30 cellular contexts compared by ENCODE assay signal in genomic region chr1:230003409-230003808, GRCh38.
"Had no signal": no experiment of that assay in that cellular context is flagged by ENCODE, and none has a peak within 500 bp of the region (broad histone marks: within the 10 kb centered on the region; RNA-seq: fewer than 3 reads in every experiment).

No MANE protein-coding gene starts in this region.

- H3K9me3 Mint-ChIP-seq: activated CD4-positive, alpha-beta memory T cell treated with anti-CD3 and anti-CD28 coated beads, Interleukin-2, amount 10 ng/mL, durations not matched to agents 7 days and 5 days; activated CD4-positive, alpha-beta T cell treated with anti-CD3 and anti-CD28 coated beads, Interleukin-2, amount 10 ng/mL, durations not matched to agents 7 days and 5 days; activated naive CD4-positive, alpha-beta T cell treated with anti-CD3 and anti-CD28 coated beads, Interleukin-2, amount 10 ng/mL, durations not matched to agents 7 days and 5 days; activated naive CD4-positive, alpha-beta T cell treated with anti-CD3 and anti-CD28 coated beads, Interleukin-2, amount 50 U/mL, for 72 hours; activated naive CD8-positive, alpha-beta T cell treated with anti-CD3 and anti-CD28 coated beads, Interleukin-2, amount 10 ng/mL, durations not matched to agents 7 days and 5 days; activated T-cell treated with anti-CD3 and anti-CD28 coated beads, Interleukin-2, amount 50 U/mL, for 24 hours; activated T-cell treated with anti-CD3 and anti-CD28 coated beads, Interleukin-2, amount 50 U/mL, for 72 hours; central memory CD8-positive, alpha-beta T cell had no signal

- H3K27me3 ChIP-seq: ascending aorta, breast epithelium, cardiac muscle cell, gastroesophageal sphincter had no signal

- H3K4me3 ChIP-seq: ascending aorta, cardiac muscle cell, coronary artery, esophagus squamous epithelium, gastroesophageal sphincter had no signal

- ATAC-seq: activated CD4-positive, alpha-beta T cell treated with anti-CD3 and anti-CD28 coated beads for 36 hours; activated naive CD4-positive, alpha-beta T cell treated with anti-CD3 and anti-CD28 coated beads, Interleukin-2, amount 50 U/mL, for 72 hours; activated T-cell treated with anti-CD3 and anti-CD28 coated beads, Interleukin-2, amount 50 U/mL, for 72 hours; gastroesophageal sphincter had no signal

- H3K4me3 Mint-ChIP-seq: activated CD4-positive, alpha-beta memory T cell treated with anti-CD3 and anti-CD28 coated beads, Interleukin-2, amount 10 ng/mL, durations not matched to agents 7 days and 5 days; activated CD4-positive, alpha-beta T cell treated with anti-CD3 and anti-CD28 coated beads for 36 hours; activated CD4-positive, alpha-beta T cell treated with anti-CD3 and anti-CD28 coated beads, Interleukin-2, amount 10 ng/mL, durations not matched to agents 7 days and 5 days; activated naive CD4-positive, alpha-beta T cell treated with anti-CD3 and anti-CD28 coated beads, Interleukin-2, amount 10 ng/mL, durations not matched to agents 7 days and 5 days; activated naive CD8-positive, alpha-beta T cell treated with anti-CD3 and anti-CD28 coated beads, Interleukin-2, amount 10 ng/mL, durations not matched to agents 7 days and 5 days; activated T-cell treated with anti-CD3 and anti-CD28 coated beads, Interleukin-2, amount 50 U/mL, for 24 hours; activated T-cell treated with anti-CD3 and anti-CD28 coated beads, Interleukin-2, amount 50 U/mL, for 72 hours; brain; central memory CD8-positive, alpha-beta T cell had no signal

- H3K27ac Mint-ChIP-seq: activated CD4-positive, alpha-beta memory T cell treated with anti-CD3 and anti-CD28 coated beads, Interleukin-2, amount 10 ng/mL, durations not matched to agents 7 days and 5 days; activated CD4-positive, alpha-beta T cell treated with anti-CD3 and anti-CD28 coated beads for 36 hours; activated CD4-positive, alpha-beta T cell treated with anti-CD3 and anti-CD28 coated beads, Interleukin-2, amount 10 ng/mL, durations not matched to agents 7 days and 5 days; activated naive CD4-positive, alpha-beta T cell treated with anti-CD3 and anti-CD28 coated beads, Interleukin-2, amount 10 ng/mL, durations not matched to agents 7 days and 5 days; activated naive CD4-positive, alpha-beta T cell treated with anti-CD3 and anti-CD28 coated beads, Interleukin-2, amount 50 U/mL, for 72 hours; activated naive CD8-positive, alpha-beta T cell treated with anti-CD3 and anti-CD28 coated beads, Interleukin-2, amount 10 ng/mL, durations not matched to agents 7 days and 5 days; activated T-cell treated with anti-CD3 and anti-CD28 coated beads, Interleukin-2, amount 50 U/mL, for 24 hours; activated T-cell treated with anti-CD3 and anti-CD28 coated beads, Interleukin-2, amount 50 U/mL, for 72 hours had no signal

- FAIRE-seq: endometrium, endothelial cell of umbilical vein had no signal

- DNase-seq: activated CD4-positive, alpha-beta memory T cell treated with anti-CD3 and anti-CD28 coated beads, Interleukin-2, amount 10 ng/mL, durations not matched to agents 7 days and 5 days; activated CD4-positive, alpha-beta T cell treated with anti-CD3 and anti-CD28 coated beads for 36 hours; activated CD4-positive, alpha-beta T cell treated with anti-CD3 and anti-CD28 coated beads, Interleukin-2, amount 10 ng/mL, durations not matched to agents 7 days and 5 days; activated CD4-positive, alpha-beta T cell treated with anti-CD3 and anti-CD28 coated beads, Interleukin-2, amount 50 U/mL, for 4 hours; activated CD4-positive, CD25-positive, alpha-beta regulatory T cell; activated CD4-positive, CD25-positive, alpha-beta regulatory T cell treated with anti-CD3 and anti-CD28 coated beads, Interleukin-2, amount 50 U/mL, for 72 hours; activated CD8-positive, alpha-beta memory T cell treated with anti-CD3 and anti-CD28 coated beads, Interleukin-2, amount 50 U/mL, for 48 hours; activated gamma-delta T cell; activated naive CD4-positive, alpha-beta T cell; activated naive CD4-positive, alpha-beta T cell treated with anti-CD3 and anti-CD28 coated beads, Interleukin-2, amount 10 ng/mL, durations not matched to agents 7 days and 5 days; activated naive CD8-positive, alpha-beta T cell treated with anti-CD3 and anti-CD28 coated beads, Interleukin-2, amount 10 ng/mL, durations not matched to agents 7 days and 5 days; activated T-cell treated with anti-CD3 and anti-CD28 coated beads for 4 hours; activated T-cell treated with anti-CD3 and anti-CD28 coated beads, Interleukin-2, amount 50 U/mL, for 24 hours; activated T-cell treated with anti-CD3 and anti-CD28 coated beads, Interleukin-2, amount 50 U/mL, for 72 hours; dermis blood vessel endothelial cell; effector CD8-positive, alpha-beta T cell; esophagus squamous epithelium; foreskin melanocyte; T-helper 2 cell had no signal

- H3K4me1 Mint-ChIP-seq: activated CD4-positive, alpha-beta memory T cell treated with anti-CD3 and anti-CD28 coated beads, Interleukin-2, amount 10 ng/mL, durations not matched to agents 7 days and 5 days; activated CD4-positive, alpha-beta T cell treated with anti-CD3 and anti-CD28 coated beads for 36 hours; activated CD4-positive, alpha-beta T cell treated with anti-CD3 and anti-CD28 coated beads, Interleukin-2, amount 10 ng/mL, durations not matched to agents 7 days and 5 days; activated naive CD4-positive, alpha-beta T cell treated with anti-CD3 and anti-CD28 coated beads, Interleukin-2, amount 10 ng/mL, durations not matched to agents 7 days and 5 days; activated naive CD8-positive, alpha-beta T cell treated with anti-CD3 and anti-CD28 coated beads, Interleukin-2, amount 10 ng/mL, durations not matched to agents 7 days and 5 days; central memory CD8-positive, alpha-beta T cell had no signal

- H3K9me3 ChIP-seq: ascending aorta, breast epithelium, esophagus squamous epithelium, gastroesophageal sphincter had no signal

- H3K36me3 ChIP-seq: ascending aorta, breast epithelium, cardiac muscle cell, esophagus squamous epithelium, gastroesophageal sphincter had no signal

- H3K27ac ChIP-seq: ascending aorta, breast epithelium, cardiac muscle cell, coronary artery, epithelial cell of prostate, esophagus squamous epithelium, gastroesophageal sphincter had no signal

- H3K4me1 ChIP-seq: breast epithelium had no signal

- H3K27me3 Mint-ChIP-seq: brain had no signal

- H3K36me3 Mint-ChIP-seq: activated naive CD4-positive, alpha-beta T cell treated with anti-CD3 and anti-CD28 coated beads, Interleukin-2, amount 10 ng/mL, durations not matched to agents 7 days and 5 days; activated naive CD4-positive, alpha-beta T cell treated with anti-CD3 and anti-CD28 coated beads, Interleukin-2, amount 50 U/mL, for 72 hours; activated naive CD8-positive, alpha-beta T cell treated with anti-CD3 and anti-CD28 coated beads, Interleukin-2, amount 10 ng/mL, durations not matched to agents 7 days and 5 days; brain had no signal
